ENCODE assay signal across 18 cellular contexts in genomic region chr12:53966070-53966384, GRCh38. TPM values are rescaled to one million over a fixed set of nuclear protein-coding genes. Genes with fewer than 3 reads are reported as not detected.
DNase-seq lines count a peak whose midpoint lies in the region; ATAC-seq, FAIRE-seq and TF ChIP-seq lines count a peak whose summit lies in the region.
"Had no signal": no experiment of that assay in that cellular context is flagged by ENCODE, and none has a peak within 500 bp of the region (broad histone marks: within the 10 kb centered on the region; RNA-seq: fewer than 3 reads in every experiment).

No MANE protein-coding gene starts in this region.

- DNase-seq in stimulated activated naive CD8-positive, alpha-beta T cell treated with anti-CD3 and anti-CD28 coated beads, Interleukin-15, Interleukin-2, amounts not matched to agents 100 U/mL and 50 U/mL, for 24 hours: no peak
- DNase-seq in K562 (ENCODE audit: extremely low read depth in 1 of 4, low spot score in 3 of 4): no peak
- DNase-seq in aorta: no peak
- DNase-seq in NCI-H510A (lab: John Stamatoyannopoulos, UW): no peak
- no peak for DNase-seq in kidney
- DNase-seq: glutamatergic neuron, GOT3, left lung, NCI-H1092, NCI-H345, occipital lobe, OCI-M1 had no signal

- no peaks in the 10 kb centered on the region for H3K79me2 ChIP-seq in K562 (ENCODE audit: control insufficient read depth, insufficient read depth, low read length)

- TF ChIP-seq POLR2A in K562 (conservative IDR thresholded peaks at IDR 0.05): no peak

- no peak overlapping the region for H3K4me3 ChIP-seq in K562
- no peak overlapping the region for H3K4me3 ChIP-seq in aorta (ENCODE audit: low read length in 2 of 2)
- H3K4me3 ChIP-seq in kidney (ENCODE audit: low read length in 2 of 2): no peak overlapping the region
- H3K4me3 ChIP-seq: cardiac muscle cell, left lung had no signal

- H3K27ac ChIP-seq in K562 (ENCODE audit: extremely low read depth, low read depth, low read length) (no peak overlapping the region), aorta (ENCODE audit: low read depth in 1 of 2, low read length in 2 of 2) (no peak overlapping the region), kidney (ENCODE audit: low read depth in 2 of 2, low read length in 2 of 2) (no peak overlapping the region)
- H3K27ac ChIP-seq: cardiac muscle cell, left lung had no signal

- H4K20me1 ChIP-seq in K562 (replicated peaks; ENCODE audit: control insufficient read depth, insufficient read depth, low read length): no peaks in the 10 kb centered on the region; the same call in 1 of the 2 replicates

- H3K27ac Mint-ChIP-seq in stimulated activated naive CD8-positive, alpha-beta T cell treated with anti-CD3 and anti-CD28 coated beads, Interleukin-15, Interleukin-2, amounts not matched to agents 100 ng/mL and 50 ng/mL, for 24 hours: no peak overlapping the region
- H3K27ac Mint-ChIP-seq in nephron: peak overlapping the region in 1 of 3 experiments; percentile 68

- H3K27me3 ChIP-seq in K562 (ENCODE audit: control insufficient read depth in 2 of 2, insufficient read depth in 2 of 2, low read length in 2 of 2) (peaks cover 78 to 82% of the 10 kb centered on the region in 2 experiments), aorta (ENCODE audit: control insufficient read depth in 1 of 2, insufficient read depth in 2 of 2, low read length in 1 of 2) (no peaks in the 10 kb centered on the region)

- H2AFZ ChIP-seq in K562 (ENCODE audit: low read depth, low read length): no peak overlapping the region

- peaks cover 95% of the 10 kb centered on the region for H3K27me3 Mint-ChIP-seq in stimulated activated naive CD8-positive, alpha-beta T cell treated with anti-CD3 and anti-CD28 coated beads, Interleukin-15, Interleukin-2, amounts not matched to agents 100 ng/mL and 50 ng/mL, for 24 hours
- H3K27me3 Mint-ChIP-seq in nephron (ENCODE audit: low read depth): peaks cover 100% of the 10 kb centered on the region

- 12% methylated on average over 6 of the region's 16 CpGs for WGBS in K562 (ENCODE audit: insufficient coverage, low coverage, missing lambda C conversion rate)
- WGBS in aorta, 2 donors: 11 to 14% methylated on average over 16 of the region's 16 CpGs

- peaks cover 28% of the 10 kb centered on the region for H3K4me1 Mint-ChIP-seq in stimulated activated naive CD8-positive, alpha-beta T cell treated with anti-CD3 and anti-CD28 coated beads, Interleukin-15, Interleukin-2, amounts not matched to agents 100 ng/mL and 50 ng/mL, for 24 hours (ENCODE audit: low read depth)
- H3K4me1 Mint-ChIP-seq in nephron: peaks cover 25% of the 10 kb centered on the region

- peak overlapping the region; percentile 22 for H3K4me3 Mint-ChIP-seq in stimulated activated naive CD8-positive, alpha-beta T cell treated with anti-CD3 and anti-CD28 coated beads, Interleukin-15, Interleukin-2, amounts not matched to agents 100 ng/mL and 50 ng/mL, for 24 hours
- peak overlapping the region; percentile 12 to 77 (median 73) for H3K4me3 Mint-ChIP-seq in nephron

- H3K36me3 ChIP-seq in K562 (ENCODE audit: control insufficient read depth, insufficient read depth, low read length) (no peaks in the 10 kb centered on the region), aorta (ENCODE audit: control insufficient read depth in 1 of 2, insufficient read depth in 2 of 2, low read length in 1 of 2) (no peaks in the 10 kb centered on the region), kidney (ENCODE audit: control insufficient read depth in 1 of 2, insufficient read depth in 2 of 2, low read length in 2 of 2) (no peaks in the 10 kb centered on the region)
- H3K36me3 ChIP-seq: cardiac muscle cell, left lung had no signal

- H3K9me3 Mint-ChIP-seq in stimulated activated naive CD8-positive, alpha-beta T cell treated with anti-CD3 and anti-CD28 coated beads, Interleukin-15, Interleukin-2, amounts not matched to agents 100 ng/mL and 50 ng/mL, for 24 hours: no peaks in the 10 kb centered on the region
- no peaks in the 10 kb centered on the region for H3K9me3 Mint-ChIP-seq in nephron

- TF ChIP-seq CTCF in K562 (IDR thresholded peaks at IDR 0.05 in 2 of 3, conservative IDR thresholded peaks at IDR 0.05 in 1 of 3; ENCODE audit: insufficient read depth in 2 of 3, low read depth in 1 of 3, low read length in 3 of 3): no peak
- no peak for TF ChIP-seq CTCF in nephron (IDR thresholded peaks at IDR 0.05; ENCODE audit: unreplicated experiment in 3 of 3)
- no peak for TF ChIP-seq CTCF in kidney (IDR thresholded peaks at IDR 0.05; ENCODE audit: borderline replicate concordance, extremely low read depth, insufficient read depth)

- H3K4me1 ChIP-seq in K562 (replicated peaks in 1 of 2; ENCODE audit: control insufficient read depth in 2 of 2, insufficient read depth in 2 of 2, low read length in 2 of 2): peaks cover 0 to 19% of the 10 kb centered on the region in 2 experiments; a peak in 4 of 5 replicates
- no peaks in the 10 kb centered on the region for H3K4me1 ChIP-seq in aorta (ENCODE audit: control insufficient read depth in 1 of 2, insufficient read depth in 2 of 2, low read length in 2 of 2)
- H3K4me1 ChIP-seq in kidney (ENCODE audit: control insufficient read depth in 1 of 2, insufficient read depth in 1 of 2, low read depth in 1 of 2, low read length in 2 of 2): no peaks in the 10 kb centered on the region

- intact Hi-C loops in K562 (cut with micrococcal nuclease) (no loop called here), aorta (cut with DNase I) (no loop called here), kidney (cut with DNase I) (no loop called here)

- no peak overlapping the region for H3K4me2 ChIP-seq in K562 (ENCODE audit: insufficient read depth, low read length)

- no peak for TF ChIP-seq EP300 in K562 (IDR thresholded peaks at IDR 0.05; ENCODE audit: low read length)

- no peak overlapping the region for H3K9ac ChIP-seq in K562 (ENCODE audit: insufficient read depth in 1 of 2, low read depth in 2 of 2, low read length in 2 of 2)
- no peak overlapping the region for H3K9ac ChIP-seq in kidney (ENCODE audit: low read length in 2 of 2)

- no peak for FAIRE-seq in K562 (lab: Jason Lieb, UNC)
- no peak for FAIRE-seq in kidney (lab: Jason Lieb, UNC)

- in situ Hi-C loops in K562 (cut with MboI): no loop called here

- CTCF ChIA-PET in K562 (lab: Yijun Ruan, JAX; ENCODE audit: low intra/inter-chr PET ratio): no interaction called here

- H3K9me1 ChIP-seq in K562 (ENCODE audit: control insufficient read depth, insufficient read depth, low read length): no peaks in the 10 kb centered on the region

- BruUV-seq in K562 (replicated peaks; lab: Mats Ljungman, UMichigan): no TSS peak

- POLR2A ChIA-PET in K562 (lab: Yijun Ruan, JAX): interaction anchor here (0.6 kb wide), 1 partner anchor 31 kb away, joined by 3 read pairs; no protein-coding TSS in a partner anchor

- no peak for TF ChIP-seq RAD21 in K562 (CRISPR knock-in tag; conservative IDR thresholded peaks at IDR 0.05 in 1 of 2, IDR thresholded peaks at IDR 0.05 in 1 of 2)

- no peaks in the 10 kb centered on the region for H3K36me3 Mint-ChIP-seq in stimulated activated naive CD8-positive, alpha-beta T cell treated with anti-CD3 and anti-CD28 coated beads, Interleukin-15, Interleukin-2, amounts not matched to agents 100 ng/mL and 50 ng/mL, for 24 hours (ENCODE audit: low read depth)
- H3K36me3 Mint-ChIP-seq in nephron (ENCODE audit: low read depth): no peaks in the 10 kb centered on the region

- H3K9me3 ChIP-seq in K562 (replicated peaks; ENCODE audit: control insufficient read depth, insufficient read depth, low read depth, low read length) (no peaks in the 10 kb centered on the region), aorta (ENCODE audit: control insufficient read depth, low read length) (no peaks in the 10 kb centered on the region), kidney (ENCODE audit: control insufficient read depth in 1 of 2, low read length in 2 of 2) (no peaks in the 10 kb centered on the region)
- H3K9me3 ChIP-seq: left lung had no signal

- no peak for ATAC-seq in stimulated activated naive CD8-positive, alpha-beta T cell treated with anti-CD3 and anti-CD28 coated beads, Interleukin-15, Interleukin-2, amounts not matched to agents 100 U/mL and 50 U/mL, for 24 hours
- no peak for ATAC-seq in K562
- peak; percentile 23 for ATAC-seq in aorta (ENCODE audit: low FRiP score)
- no peak for ATAC-seq in GM18517 (IDR thresholded peaks at IDR 0.05; ENCODE audit: unreplicated experiment)
- ATAC-seq: left lung had no signal

RNA-seq across cellular contexts. Expression of gene HOXC11, which starts 6.9 kb away (rescaled TPM):
- not detected in 2 replicates for total RNA-seq in K562 (2011; cell fraction: chromatin; rRNA removed; ENCODE audit: low replicate concordance)
- total RNA-seq in K562 (2011; cell fraction: nucleolus; rRNA removed): not detected in 2 replicates
- not detected in 2 replicates for total RNA-seq in K562 (2011; cell fraction: nucleoplasm; rRNA removed)
- total RNA-seq in K562 (2014; rRNA removed) (not detected in 2 replicates), K562 (2014; rRNA removed; fragmentation: Illumina TruSeq; extraction: Trizol) (not detected in 2 replicates), K562 (2015; rRNA removed; fragmentation: Illumina TruSeq; extraction: Trizol) (not detected in 2 replicates), K562 (2021) (not detected in 2 replicates), aorta (1 to 10 TPM in 1 of 2 donors, not detected in 1; 4.1 TPM), kidney (1.4 TPM)
- polyA plus RNA-seq in K562 (2011; rRNA removed) (0.04 TPM in 1 of 2 replicates, not detected in the other), K562 (2014; fragmentation: Illumina TruSeq; extraction: Trizol) (not detected in 2 replicates), K562 (2014; fragmentation: Nextera tagmentation; extraction: Ambion mirVana) (not detected), K562 (2014; rRNA removed) (not detected in 2 replicates), aorta (under 1 TPM in 1 of 2 donors, not detected in 1; 0.38 TPM), kidney (ENCODE audit: insufficient read depth, low read depth, low replicate concordance) (0.75 TPM)
- 0.13 TPM in 1 of 2 replicates, not detected in the other for polyA plus RNA-seq in K562 (2011; cell fraction: cytosol; rRNA removed)
- polyA plus RNA-seq in K562 (2011; cell fraction: nucleus; rRNA removed): 0.17 and 0.25 TPM in 2 replicates
- polyA plus RNA-seq in K562 (2012): 0.03 and 0.07 TPM in 2 replicates
- not detected in 2 replicates for polyA minus RNA-seq in K562 (2011; rRNA and poly(A)+ RNA removed)
- not detected in 2 replicates for polyA minus RNA-seq in K562 (2011; cell fraction: cytosol; rRNA and poly(A)+ RNA removed)
- 0.11 TPM in 1 of 2 replicates, not detected in the other for polyA minus RNA-seq in K562 (2011; cell fraction: nucleus; rRNA and poly(A)+ RNA removed)
- total RNA-seq: cardiac muscle cell; HT-29; left lung; occipital lobe; T-helper 2 cell treated with Interferon-gamma antibody and Interleukin-4, amounts not matched to agents 100 ng/mL and 5 ng/mL, for 36 hours had no signal
- polyA plus RNA-seq: cardiac muscle cell had no signal

RNA-seq across cellular contexts. Expression of gene HOTAIR, which starts 8.7 kb away (rescaled TPM):
- not detected in 2 replicates for total RNA-seq in K562 (2011; cell fraction: chromatin; rRNA removed; ENCODE audit: low replicate concordance)
- total RNA-seq in K562 (2011; cell fraction: nucleolus; rRNA removed): not detected in 2 replicates
- not detected in 2 replicates for total RNA-seq in K562 (2011; cell fraction: nucleoplasm; rRNA removed)
- total RNA-seq in K562 (2014; rRNA removed) (not detected in 2 replicates), K562 (2014; rRNA removed; fragmentation: Illumina TruSeq; extraction: Trizol) (not detected in 2 replicates), K562 (2015; rRNA removed; fragmentation: Illumina TruSeq; extraction: Trizol) (not detected in 2 replicates), K562 (2021) (not detected in 2 replicates), aorta (1 to 10 TPM in 1 of 2 donors, not detected in 1; 9.7 TPM), kidney (0.76 TPM)
- polyA plus RNA-seq in K562 (2011; rRNA removed) (0.03 and 0.04 TPM in 2 replicates), K562 (2014; fragmentation: Illumina TruSeq; extraction: Trizol) (not detected in 2 replicates), K562 (2014; fragmentation: Nextera tagmentation; extraction: Ambion mirVana) (not detected), K562 (2014; rRNA removed) (0.15 TPM in 1 of 2 replicates, not detected in the other), aorta (not detected), kidney (ENCODE audit: insufficient read depth, low read depth, low replicate concordance) (0.52 TPM)
- 0.03 TPM in 1 of 2 replicates, not detected in the other for polyA plus RNA-seq in K562 (2011; cell fraction: cytosol; rRNA removed)
- polyA plus RNA-seq in K562 (2011; cell fraction: nucleus; rRNA removed): 0.13 TPM in 2 replicates
- polyA plus RNA-seq in K562 (2012): not detected in 2 replicates
- not detected in 2 replicates for polyA minus RNA-seq in K562 (2011; rRNA and poly(A)+ RNA removed)
- not detected in 2 replicates for polyA minus RNA-seq in K562 (2011; cell fraction: cytosol; rRNA and poly(A)+ RNA removed)
- polyA minus RNA-seq in K562 (2011; cell fraction: nucleus; rRNA and poly(A)+ RNA removed): not detected in 2 replicates
- total RNA-seq: cardiac muscle cell; left lung; occipital lobe; T-helper 2 cell treated with Interferon-gamma antibody and Interleukin-4, amounts not matched to agents 100 ng/mL and 5 ng/mL, for 36 hours had no signal
- polyA plus RNA-seq: cardiac muscle cell had no signal

RNA-seq across cellular contexts. Expression of gene HOXC12, which starts 11.3 kb away (rescaled TPM):
- 0.16 TPM in 1 of 2 replicates, not detected in the other for total RNA-seq in K562 (2011; cell fraction: chromatin; rRNA removed; ENCODE audit: low replicate concordance)
- 0.17 and 0.26 TPM in 2 replicates for total RNA-seq in K562 (2011; cell fraction: nucleolus; rRNA removed)
- 0.22 and 0.23 TPM in 2 replicates for total RNA-seq in K562 (2011; cell fraction: nucleoplasm; rRNA removed)
- total RNA-seq in K562 (2014; rRNA removed) (0.14 and 0.24 TPM in 2 replicates), K562 (2014; rRNA removed; fragmentation: Illumina TruSeq; extraction: Trizol) (0.07 and 0.13 TPM in 2 replicates), K562 (2015; rRNA removed; fragmentation: Illumina TruSeq; extraction: Trizol) (0.11 TPM in 2 replicates), K562 (2021) (0.11 and 0.27 TPM in 2 replicates), aorta (under 1 TPM in 1 of 2 donors, not detected in 1; 0.45 TPM), kidney (not detected)
- polyA plus RNA-seq in K562 (2011; rRNA removed) (0.04 and 0.07 TPM in 2 replicates), K562 (2014; fragmentation: Illumina TruSeq; extraction: Trizol) (0.28 and 0.36 TPM in 2 replicates), K562 (2014; fragmentation: Nextera tagmentation; extraction: Ambion mirVana) (under 1 TPM in 1 of 2 experiments, not detected in 1; 0.08 TPM), K562 (2014; rRNA removed) (0.05 and 0.19 TPM in 2 replicates), aorta (not detected), kidney (ENCODE audit: insufficient read depth, low read depth, low replicate concordance) (not detected)
- polyA plus RNA-seq in K562 (2011; cell fraction: cytosol; rRNA removed): 0.12 and 0.15 TPM in 2 replicates
- 0.33 and 0.35 TPM in 2 replicates for polyA plus RNA-seq in K562 (2011; cell fraction: nucleus; rRNA removed)
- 0.12 and 0.83 TPM in 2 replicates for polyA plus RNA-seq in K562 (2012)
- polyA minus RNA-seq in K562 (2011; rRNA and poly(A)+ RNA removed): 0.07 TPM in 1 of 2 replicates, not detected in the other
- not detected in 2 replicates for polyA minus RNA-seq in K562 (2011; cell fraction: cytosol; rRNA and poly(A)+ RNA removed)
- 0.22 TPM in 1 of 2 replicates, not detected in the other for polyA minus RNA-seq in K562 (2011; cell fraction: nucleus; rRNA and poly(A)+ RNA removed)
- total RNA-seq: cardiac muscle cell; left lung; occipital lobe; T-helper 2 cell treated with Interferon-gamma antibody and Interleukin-4, amounts not matched to agents 100 ng/mL and 5 ng/mL, for 36 hours had no signal
- polyA plus RNA-seq: cardiac muscle cell had no signal

RNA-seq across cellular contexts. Expression of gene HOXC10, which starts 18.9 kb away (rescaled TPM):
- 0.25 TPM in 1 of 2 replicates, not detected in the other for total RNA-seq in K562 (2011; cell fraction: chromatin; rRNA removed; ENCODE audit: low replicate concordance)
- 0.53 TPM in 1 of 2 replicates, not detected in the other for total RNA-seq in K562 (2011; cell fraction: nucleolus; rRNA removed)
- 0.46 TPM in 1 of 2 replicates, not detected in the other for total RNA-seq in K562 (2011; cell fraction: nucleoplasm; rRNA removed)
- total RNA-seq in K562 (2014; rRNA removed): 0.08 and 0.14 TPM in 2 replicates
- total RNA-seq in K562 (2014; rRNA removed; fragmentation: Illumina TruSeq; extraction: Trizol): not detected in 2 replicates
- 0.23 TPM in 1 of 2 replicates, not detected in the other for total RNA-seq in K562 (2015; rRNA removed; fragmentation: Illumina TruSeq; extraction: Trizol)
- 0.35 and 0.69 TPM in 2 replicates for total RNA-seq in K562 (2021)
- polyA plus RNA-seq in K562 (2011; rRNA removed): 0.08 and 0.13 TPM in 2 replicates
- 0.15 and 0.33 TPM in 2 replicates for polyA plus RNA-seq in K562 (2011; cell fraction: cytosol; rRNA removed)
- polyA plus RNA-seq in K562 (2011; cell fraction: nucleus; rRNA removed): 0.21 TPM in 1 of 2 replicates, not detected in the other
- polyA plus RNA-seq in K562 (2012): 0.64 and 0.75 TPM in 2 replicates
- 0.37 and 0.77 TPM in 2 replicates for polyA plus RNA-seq in K562 (2014; fragmentation: Illumina TruSeq; extraction: Trizol)
- under 1 TPM; 0.25 to 0.42 TPM for polyA plus RNA-seq in K562 (2014; fragmentation: Nextera tagmentation; extraction: Ambion mirVana)
- polyA plus RNA-seq in K562 (2014; rRNA removed): 0.63 and 0.73 TPM in 2 replicates
- polyA minus RNA-seq in K562 (2011; rRNA and poly(A)+ RNA removed): 0.24 TPM in 1 of 2 replicates, not detected in the other
- 0.64 and 1.6 TPM in 2 replicates for polyA minus RNA-seq in K562 (2011; cell fraction: cytosol; rRNA and poly(A)+ RNA removed)
- polyA minus RNA-seq in K562 (2011; cell fraction: nucleus; rRNA and poly(A)+ RNA removed): 0.67 TPM in 2 replicates
- total RNA-seq in aorta: 10 to 100 TPM in 1 of 2 donors, 1 to 10 TPM in 1; 1.6 to 32.0 TPM
- 1 to 10 TPM in 1 of 2 donors, not detected in 1; 3.6 TPM for polyA plus RNA-seq in aorta
- 50.7 TPM for total RNA-seq in kidney
- 49.7 TPM for polyA plus RNA-seq in kidney (ENCODE audit: insufficient read depth, low read depth, low replicate concordance)
- total RNA-seq: cardiac muscle cell; HT-29; left lung; occipital lobe; T-helper 2 cell treated with Interferon-gamma antibody and Interleukin-4, amounts not matched to agents 100 ng/mL and 5 ng/mL, for 36 hours had no signal
- polyA plus RNA-seq: cardiac muscle cell had no signal

RNA-seq across cellular contexts. Expression of gene HOXC13, which starts 27.4 kb away (rescaled TPM):
- not detected in 2 replicates for total RNA-seq in K562 (2011; cell fraction: chromatin; rRNA removed; ENCODE audit: low replicate concordance)
- total RNA-seq in K562 (2011; cell fraction: nucleolus; rRNA removed): not detected in 2 replicates
- not detected in 2 replicates for total RNA-seq in K562 (2011; cell fraction: nucleoplasm; rRNA removed)
- 0.41 TPM in 1 of 2 replicates, not detected in the other for total RNA-seq in K562 (2014; rRNA removed)
- 0.04 and 0.10 TPM in 2 replicates for total RNA-seq in K562 (2014; rRNA removed; fragmentation: Illumina TruSeq; extraction: Trizol)
- total RNA-seq in K562 (2015; rRNA removed; fragmentation: Illumina TruSeq; extraction: Trizol): 0.11 and 0.18 TPM in 2 replicates
- 0.11 and 0.29 TPM in 2 replicates for total RNA-seq in K562 (2021)
- 0.12 and 0.20 TPM in 2 replicates for polyA plus RNA-seq in K562 (2011; rRNA removed)
- 0.19 and 0.22 TPM in 2 replicates for polyA plus RNA-seq in K562 (2011; cell fraction: cytosol; rRNA removed)
- polyA plus RNA-seq in K562 (2011; cell fraction: nucleus; rRNA removed): 0.11 and 0.17 TPM in 2 replicates
- 0.18 and 0.36 TPM in 2 replicates for polyA plus RNA-seq in K562 (2012)
- 0.15 and 0.22 TPM in 2 replicates for polyA plus RNA-seq in K562 (2014; fragmentation: Illumina TruSeq; extraction: Trizol)
- polyA plus RNA-seq in K562 (2014; fragmentation: Nextera tagmentation; extraction: Ambion mirVana): under 1 TPM in 1 of 2 experiments, not detected in 1; 0.03 TPM
- 0.17 and 0.28 TPM in 2 replicates for polyA plus RNA-seq in K562 (2014; rRNA removed)
- 0.15 TPM in 1 of 2 replicates, not detected in the other for polyA minus RNA-seq in K562 (2011; rRNA and poly(A)+ RNA removed)
- not detected in 2 replicates for polyA minus RNA-seq in K562 (2011; cell fraction: cytosol; rRNA and poly(A)+ RNA removed)
- 0.13 TPM in 1 of 2 replicates, not detected in the other for polyA minus RNA-seq in K562 (2011; cell fraction: nucleus; rRNA and poly(A)+ RNA removed)
- total RNA-seq in aorta: under 1 TPM in 1 of 2 donors, not detected in 1; 0.32 TPM
- polyA plus RNA-seq in aorta: not detected
- not detected for total RNA-seq in kidney
- polyA plus RNA-seq in kidney (ENCODE audit: insufficient read depth, low read depth, low replicate concordance): not detected
- total RNA-seq: cardiac muscle cell; left lung; occipital lobe; T-helper 2 cell treated with Interferon-gamma antibody and Interleukin-4, amounts not matched to agents 100 ng/mL and 5 ng/mL, for 36 hours had no signal
- polyA plus RNA-seq: cardiac muscle cell had no signal
